Comparison of ENCODE assay signal across 8 cellular contexts in genomic region chr6:134235937-134236751, GRCh38.
A peak's percentile ranks its signal among the peaks of the same experiment; 100 is the strongest.
DNase-seq lines count a peak whose midpoint lies in the region; ATAC-seq lines count a peak whose summit lies in the region.

No MANE protein-coding gene starts in this region.

- peaks cover 44% of the 10 kb centered on the region for H3K4me1 Mint-ChIP-seq in activated T-cell treated with anti-CD3 and anti-CD28 coated beads, Interleukin-2, amount 50 U/mL, for 72 hours (ENCODE audit: low read depth)
- peaks cover 6 to 8% of the 10 kb centered on the region in 2 donors for H3K4me1 Mint-ChIP-seq in immature natural killer cell

- DNase-seq in COLO829 (ENCODE audit: low spot score), result peak; percentile 56
- no peak for DNase-seq in activated T-cell treated with anti-CD3 and anti-CD28 coated beads, Interleukin-2, amount 50 U/mL, for 72 hours
- DNase-seq in lung microvascular endothelial cell (ENCODE audit: low read depth in 2 of 2), result peak; percentile 7 to 82
- no peak for DNase-seq in COR-L47 (lab: John Stamatoyannopoulos, UW)
- no peak for DNase-seq in immature natural killer cell
- DNase-seq in COLO668 (lab: John Stamatoyannopoulos, UW; ENCODE audit: unreplicated experiment), result no peak

- peak overlapping the region; percentile 74 for H3K27ac Mint-ChIP-seq in activated T-cell treated with anti-CD3 and anti-CD28 coated beads, Interleukin-2, amount 50 U/mL, for 72 hours
- no peak overlapping the region for H3K27ac Mint-ChIP-seq in immature natural killer cell

- no peaks in the 10 kb centered on the region for H3K27me3 Mint-ChIP-seq in activated T-cell treated with anti-CD3 and anti-CD28 coated beads, Interleukin-2, amount 50 U/mL, for 72 hours (ENCODE audit: low read depth)
- peaks cover 0 to 2% (median 0%) of the 10 kb centered on the region in 3 donors for H3K27me3 Mint-ChIP-seq in immature natural killer cell (ENCODE audit: low read depth in 3 of 3)

- peaks cover 0 to 1% of the 10 kb centered on the region in 2 donors for H3K36me3 Mint-ChIP-seq in activated T-cell treated with anti-CD3 and anti-CD28 coated beads, Interleukin-2, amount 50 U/mL, for 72 hours (ENCODE audit: insufficient read depth in 2 of 2)
- H3K36me3 Mint-ChIP-seq in immature natural killer cell, result no peaks in the 10 kb centered on the region

- ATAC-seq in GM19452 (IDR thresholded peaks at IDR 0.05; ENCODE audit: unreplicated experiment) (peak; percentile 92), HG03439 (IDR thresholded peaks at IDR 0.05; ENCODE audit: unreplicated experiment) (peak; percentile 96)
- ATAC-seq in activated T-cell treated with anti-CD3 and anti-CD28 coated beads, Interleukin-2, amount 50 U/mL, for 72 hours (replicated peaks in 1 of 2), result peak; percentile 81 to 86

- H3K9me3 Mint-ChIP-seq in activated T-cell treated with anti-CD3 and anti-CD28 coated beads, Interleukin-2, amount 50 U/mL, for 72 hours, result peaks cover 0 to 3% of the 10 kb centered on the region in 2 donors
- H3K9me3 Mint-ChIP-seq in immature natural killer cell, result no peaks in the 10 kb centered on the region

- H3K4me3 Mint-ChIP-seq in activated T-cell treated with anti-CD3 and anti-CD28 coated beads, Interleukin-2, amount 50 U/mL, for 72 hours, result peak overlapping the region; percentile 20 to 69
- H3K4me3 Mint-ChIP-seq in immature natural killer cell, result no peak overlapping the region

Comparison
In these comparisons a context has a peak if more than half of its experiments do, and no peak if none do; other contexts are left out.
1. DNase-seq: peak in COLO829 (single experiment) and lung microvascular endothelial cell (2 of 2); none in activated T-cell treated with anti-CD3 and anti-CD28 coated beads, Interleukin-2, amount 50 U/mL, for 72 hours (0 of 2), COR-L47 (single experiment), immature natural killer cell (0 of 3) and COLO668 (single experiment).
2. H3K4me3 Mint-ChIP-seq: peak in activated T-cell treated with anti-CD3 and anti-CD28 coated beads, Interleukin-2, amount 50 U/mL, for 72 hours (2 of 2); none in immature natural killer cell (0 of 5).
3. Peak in every context shown above with its lines, with median percentiles within 50 percentile points of each other: ATAC-seq.